Comparison of ENCODE assay signal across 1 cellular context in the genomic region with DNA sequence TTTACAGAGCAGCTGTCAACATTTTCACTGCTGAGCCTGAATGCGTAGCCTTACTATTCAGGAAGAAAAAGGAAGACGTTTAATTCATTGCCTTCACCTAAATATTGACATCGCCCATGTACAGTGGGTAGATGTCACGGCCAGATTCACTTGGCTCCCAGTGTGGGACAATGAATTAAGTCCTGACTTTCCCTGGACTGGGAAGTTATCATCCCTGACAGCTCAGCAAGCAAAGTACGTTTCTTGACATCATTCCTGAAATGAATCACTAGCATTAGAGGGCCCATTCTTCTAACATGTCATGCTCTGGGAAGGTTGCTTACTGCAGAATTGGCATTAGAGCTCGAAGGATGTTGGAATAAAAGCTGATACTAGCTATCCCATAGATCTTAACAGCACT.
TF ChIP-seq lines count a peak whose summit lies in the region.

No MANE protein-coding gene starts in this region.

TF ChIP-seq in IMR-90, 13 proteins besides CTCF, POLR2A, EP300 and RAD21 (continued from another document):
- TF ChIP-seq, protein P1, sequence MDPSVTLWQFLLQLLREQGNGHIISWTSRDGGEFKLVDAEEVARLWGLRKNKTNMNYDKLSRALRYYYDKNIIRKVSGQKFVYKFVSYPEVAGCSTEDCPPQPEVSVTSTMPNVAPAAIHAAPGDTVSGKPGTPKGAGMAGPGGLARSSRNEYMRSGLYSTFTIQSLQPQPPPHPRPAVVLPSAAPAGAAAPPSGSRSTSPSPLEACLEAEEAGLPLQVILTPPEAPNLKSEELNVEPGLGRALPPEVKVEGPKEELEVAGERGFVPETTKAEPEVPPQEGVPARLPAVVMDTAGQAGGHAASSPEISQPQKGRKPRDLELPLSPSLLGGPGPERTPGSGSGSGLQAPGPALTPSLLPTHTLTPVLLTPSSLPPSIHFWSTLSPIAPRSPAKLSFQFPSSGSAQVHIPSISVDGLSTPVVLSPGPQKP (IDR thresholded peaks at IDR 0.05; ENCODE audit: borderline replicate concordance, low read depth, low read length): no peak
- TF ChIP-seq NFE2L2 (IDR thresholded peaks at IDR 0.05; ENCODE audit: low read depth, low read length): no peak
- TF ChIP-seq, protein P2, sequence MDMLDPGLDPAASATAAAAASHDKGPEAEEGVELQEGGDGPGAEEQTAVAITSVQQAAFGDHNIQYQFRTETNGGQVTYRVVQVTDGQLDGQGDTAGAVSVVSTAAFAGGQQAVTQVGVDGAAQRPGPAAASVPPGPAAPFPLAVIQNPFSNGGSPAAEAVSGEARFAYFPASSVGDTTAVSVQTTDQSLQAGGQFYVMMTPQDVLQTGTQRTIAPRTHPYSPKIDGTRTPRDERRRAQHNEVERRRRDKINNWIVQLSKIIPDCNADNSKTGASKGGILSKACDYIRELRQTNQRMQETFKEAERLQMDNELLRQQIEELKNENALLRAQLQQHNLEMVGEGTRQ (IDR thresholded peaks at IDR 0.05; ENCODE audit: low read depth, low read length): no peak
- TF ChIP-seq FOS (IDR thresholded peaks at IDR 0.05; ENCODE audit: low read depth, low read length): no peak
- TF ChIP-seq CHD1 (IDR thresholded peaks at IDR 0.05; ENCODE audit: low read depth, low read length): no peak
- no peak for TF ChIP-seq SMC3 (IDR thresholded peaks at IDR 0.05; ENCODE audit: low read depth, low read length)
- TF ChIP-seq CEBPB (IDR thresholded peaks at IDR 0.05; ENCODE audit: low read depth, low read length): no peak
- TF ChIP-seq BHLHE40 (IDR thresholded peaks at IDR 0.05; ENCODE audit: low read depth, low read length): no peak
- no peak for TF ChIP-seq MAFK (IDR thresholded peaks at IDR 0.05; ENCODE audit: low read depth, low read length)
